In the genomic region with DNA sequence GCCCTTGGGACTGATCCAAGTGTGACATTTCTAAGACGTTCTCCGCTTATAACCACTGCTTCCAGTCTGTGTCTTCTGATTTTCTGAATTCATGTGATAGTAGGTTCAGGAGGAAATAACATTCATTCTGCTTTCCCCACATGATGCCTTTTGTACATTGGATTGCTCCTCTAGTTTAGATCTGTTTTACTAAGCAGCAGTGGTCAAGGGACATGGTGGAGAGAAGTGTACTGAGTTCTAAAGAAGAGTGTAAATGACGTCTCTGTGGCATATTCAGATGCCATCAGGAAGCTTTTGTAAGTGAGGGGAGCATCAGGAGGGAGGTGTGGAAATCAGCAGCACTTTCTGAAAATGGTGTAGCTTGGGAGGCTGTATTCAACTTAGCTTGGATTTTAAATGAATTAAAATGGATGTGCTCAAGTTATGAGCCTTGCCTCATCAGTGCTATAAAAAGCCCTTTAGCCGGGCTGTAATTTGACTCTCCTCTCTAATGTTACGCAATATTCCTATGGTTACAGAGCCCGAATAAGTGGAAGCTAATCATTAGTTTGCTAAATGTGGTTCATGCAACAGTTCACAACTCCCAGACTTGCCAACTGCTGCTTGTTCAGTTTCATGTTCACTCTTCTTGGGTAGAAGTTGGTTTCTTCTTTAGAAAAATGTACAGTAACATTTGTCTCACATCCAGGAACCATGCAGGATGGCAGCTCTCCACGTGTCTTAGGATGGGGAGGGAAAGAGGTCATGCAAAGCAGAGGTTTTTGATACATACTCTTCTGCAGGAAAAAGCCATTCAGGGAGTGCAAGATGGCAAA, we compare ENCODE assay signal across 9 cellular contexts.
DNase-seq lines count a peak whose midpoint lies in the region; ATAC-seq and TF ChIP-seq lines count a peak whose summit lies in the region.
"Had no signal": no experiment of that assay in that cellular context is flagged by ENCODE, and none has a peak within 500 bp of the region (broad histone marks: within the 10 kb centered on the region; RNA-seq: fewer than 3 reads in every experiment).

No MANE protein-coding gene starts in this region.

- H3K4me3 ChIP-seq in ascending aorta (no peak overlapping the region), H7 (ENCODE audit: insufficient read depth, low read depth, low read length) (no peak overlapping the region)

- peak overlapping the region; percentile 61 to 68 for H3K27ac ChIP-seq in ascending aorta

- no peaks in the 10 kb centered on the region for H3K27me3 ChIP-seq in ascending aorta
- H3K27me3 ChIP-seq in H7 (ENCODE audit: control insufficient read depth, insufficient read depth, low read length), result no peaks in the 10 kb centered on the region

- H3K9me3 ChIP-seq in ascending aorta, result no peaks in the 10 kb centered on the region

- no peak for TF ChIP-seq CTCF in ascending aorta (IDR thresholded peaks at IDR 0.05)

- H3K36me3 ChIP-seq in ascending aorta (peaks cover 3 to 6% of the 10 kb centered on the region in 2 donors), H7 (replicated peaks; ENCODE audit: control insufficient read depth, insufficient read depth, low read length) (no peaks in the 10 kb centered on the region)

- H3K4me1 ChIP-seq in ascending aorta, result peaks cover 4 to 13% of the 10 kb centered on the region in 2 donors

- ATAC-seq in GM19463 (IDR thresholded peaks at IDR 0.05; ENCODE audit: unreplicated experiment), result peak; percentile 30
- ATAC-seq in HG03280 (IDR thresholded peaks at IDR 0.05; ENCODE audit: unreplicated experiment), result no peak
- no peak for ATAC-seq in GM21528 (IDR thresholded peaks at IDR 0.05; ENCODE audit: low FRiP score, unreplicated experiment)
- no peak for ATAC-seq in GM19395 (IDR thresholded peaks at IDR 0.05; ENCODE audit: unreplicated experiment)

- DNase-seq in NCI-H2029 treated with DMSO at 0.1 percent for 48 hours (lab: John Stamatoyannopoulos, UW) (peak; percentile 57), ascending aorta (ENCODE audit: low spot score in 2 of 2) (no peak), left kidney (ENCODE audit: low read depth, low spot score) (peak; percentile 78), H7 (no peak)
- DNase-seq: naive B cell had no signal

- intact Hi-C loops in ascending aorta (cut with DNase I), result no loop called here

Comparison
In these comparisons a context has a peak if more than half of its experiments do, and no peak if none do; other contexts are left out.
1. DNase-seq: peak in NCI-H2029 treated with DMSO at 0.1 percent for 48 hours (single experiment) and left kidney (single experiment); none in ascending aorta (0 of 2) and H7 (single experiment).